Comparison of ENCODE assay signal across 2 cellular contexts in genomic region chr9:131275332-131276106, GRCh38.
TF ChIP-seq lines count a peak whose summit lies in the region.

No MANE protein-coding gene starts in this region.

TF ChIP-seq in HepG2, 621 proteins besides CTCF, POLR2A, EP300 and RAD21 (continued from another document and continues in another):
- TF ChIP-seq ZNF503 (CRISPR knock-in tag; IDR thresholded peaks at IDR 0.05) (no peak), PRDM4 (CRISPR knock-in tag; IDR thresholded peaks at IDR 0.05; ENCODE audit: borderline replicate concordance) (no peak), FOXP4 (CRISPR knock-in tag; IDR thresholded peaks at IDR 0.05) (no peak), DMAP1 (CRISPR knock-in tag; IDR thresholded peaks at IDR 0.05) (no peak), U2AF1 (optimal IDR thresholded peaks at IDR 0.05; ENCODE audit: low read depth, low read length) (no peak), ZNF512B (CRISPR knock-in tag; IDR thresholded peaks at IDR 0.05; ENCODE audit: borderline replicate concordance) (no peak), IRF1 (CRISPR knock-in tag; IDR thresholded peaks at IDR 0.05; ENCODE audit: low read depth) (no peak), CENPT (CRISPR knock-in tag; IDR thresholded peaks at IDR 0.05; ENCODE audit: low read depth) (no peak), MAFK (conservative IDR thresholded peaks at IDR 0.05 in 1 of 2, IDR thresholded peaks at IDR 0.05 in 1 of 2; ENCODE audit: low read length in 2 of 2) (no peak), TAF15 (IDR thresholded peaks at IDR 0.05; ENCODE audit: low read depth, low read length, poor library complexity, severe bottlenecking) (no peak), HNRNPL (IDR thresholded peaks at IDR 0.05; ENCODE audit: low read depth, low read length) (0 out of 2 replicates have a peak, but pooled peaks have one; percentile 61), ZNF263 (CRISPR knock-in tag; IDR thresholded peaks at IDR 0.05) (0 out of 2 replicates have a peak, but pooled peaks have one; percentile 24), NR2F1 (CRISPR knock-in tag; IDR thresholded peaks at IDR 0.05) (no peak), PCBP1 (IDR thresholded peaks at IDR 0.05; ENCODE audit: borderline replicate concordance, low read depth, low read length) (0 out of 2 replicates have a peak, but pooled peaks have one; percentile 20), KDM3A (CRISPR knock-in tag; IDR thresholded peaks at IDR 0.05; ENCODE audit: low read depth) (no peak), YY1 (IDR thresholded peaks at IDR 0.05; ENCODE audit: insufficient read depth, insufficient replicate concordance, low read depth, low read length) (peak; percentile 22), ZBTB8A (CRISPR knock-in tag; IDR thresholded peaks at IDR 0.05; ENCODE audit: borderline replicate concordance, low read depth) (no peak), ZFY (CRISPR knock-in tag; IDR thresholded peaks at IDR 0.05) (peak; percentile 81), ZNF605 (CRISPR knock-in tag; IDR thresholded peaks at IDR 0.05) (no peak)

TF ChIP-seq in HEK293T, 16 proteins besides CTCF, POLR2A, EP300 and RAD21 (continued from another document):
- TF ChIP-seq PKNOX1 (IDR thresholded peaks at IDR 0.05) (no peak), SP1 (IDR thresholded peaks at IDR 0.05) (no peak), ELF4 (IDR thresholded peaks at IDR 0.05) (no peak), FOXM1 (IDR thresholded peaks at IDR 0.05; ENCODE audit: borderline replicate concordance) (no peak), FOXK2 (IDR thresholded peaks at IDR 0.05) (no peak), BHLHE40 (IDR thresholded peaks at IDR 0.05; ENCODE audit: borderline replicate concordance) (no peak), FOXA1 (IDR thresholded peaks at IDR 0.05) (no peak), ARNT (IDR thresholded peaks at IDR 0.05) (no peak), CTBP1 (IDR thresholded peaks at IDR 0.05; ENCODE audit: borderline replicate concordance) (no peak), LEF1 (IDR thresholded peaks at IDR 0.05; ENCODE audit: borderline replicate concordance) (no peak), SUZ12 (IDR thresholded peaks at IDR 0.05) (no peak), L3MBTL2 (conservative IDR thresholded peaks at IDR 0.05) (no peak), ZNF384 (IDR thresholded peaks at IDR 0.05) (no peak), TARDBP (IDR thresholded peaks at IDR 0.05) (no peak), NFRKB (IDR thresholded peaks at IDR 0.05) (no peak)
